22 cellular contexts compared by ENCODE assay signal in the genomic region with DNA sequence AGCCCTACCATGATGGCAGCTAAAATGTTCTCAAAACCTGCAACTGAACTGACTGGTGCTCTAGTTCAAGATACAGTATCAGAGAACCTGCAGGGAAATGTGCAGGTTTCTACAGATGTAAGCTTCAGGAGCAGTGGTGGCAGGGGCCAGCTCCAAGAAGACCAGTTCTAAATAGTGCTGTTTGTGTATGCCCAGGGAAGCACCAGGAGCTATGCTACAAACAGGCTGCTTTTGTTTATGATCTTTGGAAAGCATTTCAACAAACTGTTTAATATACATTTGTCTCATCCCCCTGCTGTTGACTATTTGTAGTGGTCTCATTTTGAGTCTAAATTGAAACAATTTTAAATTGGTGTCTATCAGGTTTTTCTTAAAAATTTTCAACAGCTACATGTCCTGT.
"Had no signal": no experiment of that assay in that cellular context is flagged by ENCODE, and none has a peak within 500 bp of the region (broad histone marks: within the 10 kb centered on the region; RNA-seq: fewer than 3 reads in every experiment).

No MANE protein-coding gene starts in this region.

- ATAC-seq: activated CD4-positive, alpha-beta T cell treated with anti-CD3 and anti-CD28 coated beads for 36 hours; activated T-cell treated with anti-CD3 and anti-CD28 coated beads, Interleukin-2, amount 50 U/mL, for 4 hours; naive thymus-derived CD8-positive, alpha-beta T cell; psoas muscle; stimulated activated naive CD8-positive, alpha-beta T cell treated with anti-CD3 and anti-CD28 coated beads, Interleukin-15, amount 100 ng/mL, for 72 hours; WTC11 had no signal

- H3K4me3 Mint-ChIP-seq: activated CD4-positive, alpha-beta T cell treated with anti-CD3 and anti-CD28 coated beads for 36 hours; activated naive CD8-positive, alpha-beta T cell treated with anti-CD3 and anti-CD28 coated beads for 36 hours; activated T-cell treated with anti-CD3 and anti-CD28 coated beads, Interleukin-2, amount 50 U/mL, for 4 hours; naive thymus-derived CD8-positive, alpha-beta T cell; stimulated activated naive CD8-positive, alpha-beta T cell treated with anti-CD3 and anti-CD28 coated beads, Interleukin-15, amount 100 ng/mL, for 72 hours; WTC11 had no signal

- H3K9me3 ChIP-seq: colonic mucosa, left ventricle myocardium inferior, psoas muscle, right atrium auricular region, suprapubic skin, transverse colon, uterus had no signal

- H3K4me1 Mint-ChIP-seq: activated CD4-positive, alpha-beta T cell treated with anti-CD3 and anti-CD28 coated beads for 36 hours; activated naive CD8-positive, alpha-beta T cell treated with anti-CD3 and anti-CD28 coated beads for 36 hours; naive thymus-derived CD8-positive, alpha-beta T cell; stimulated activated naive CD8-positive, alpha-beta T cell treated with anti-CD3 and anti-CD28 coated beads, Interleukin-15, amount 100 ng/mL, for 72 hours had no signal

- H3K27me3 ChIP-seq: colonic mucosa, right atrium auricular region, suprapubic skin, transverse colon, uterus had no signal

- H3K27me3 Mint-ChIP-seq: activated CD4-positive, alpha-beta T cell treated with anti-CD3 and anti-CD28 coated beads for 36 hours; activated naive CD8-positive, alpha-beta T cell treated with anti-CD3 and anti-CD28 coated beads for 36 hours; naive thymus-derived CD8-positive, alpha-beta T cell; stimulated activated naive CD8-positive, alpha-beta T cell treated with anti-CD3 and anti-CD28 coated beads, Interleukin-15, amount 100 ng/mL, for 72 hours had no signal

- H3K9me3 Mint-ChIP-seq: activated naive CD8-positive, alpha-beta T cell treated with anti-CD3 and anti-CD28 coated beads for 36 hours; activated T-cell treated with anti-CD3 and anti-CD28 coated beads, Interleukin-2, amount 50 U/mL, for 4 hours; activated T-helper 2 cell treated with anti-CD3 and anti-CD28 coated beads, Interferon-gamma antibody, Interleukin-2, Interleukin-4, amounts not matched to agents 10 μg/mL and 5 μg/mL and 100 μg/mL, durations not matched to agents 14 hours and 24 hours and 36 hours; naive thymus-derived CD8-positive, alpha-beta T cell; stimulated activated naive CD8-positive, alpha-beta T cell treated with anti-CD3 and anti-CD28 coated beads, Interleukin-15, amount 100 ng/mL, for 72 hours; WTC11 had no signal

- H3K4me3 ChIP-seq: colonic mucosa, left ventricle myocardium inferior, psoas muscle, right atrium auricular region, suprapubic skin, transverse colon, uterus had no signal

- H3K4me1 ChIP-seq: colonic mucosa, left ventricle myocardium inferior, psoas muscle, right atrium auricular region, suprapubic skin, uterus had no signal

- H3K27ac Mint-ChIP-seq: activated CD4-positive, alpha-beta T cell treated with anti-CD3 and anti-CD28 coated beads for 36 hours; activated naive CD8-positive, alpha-beta T cell treated with anti-CD3 and anti-CD28 coated beads for 36 hours; activated T-helper 2 cell treated with anti-CD3 and anti-CD28 coated beads, Interferon-gamma antibody, Interleukin-2, Interleukin-4, amounts not matched to agents 10 μg/mL and 5 μg/mL and 100 μg/mL, durations not matched to agents 14 hours and 24 hours and 36 hours; naive thymus-derived CD8-positive, alpha-beta T cell; stimulated activated naive CD8-positive, alpha-beta T cell treated with anti-CD3 and anti-CD28 coated beads, Interleukin-15, amount 100 ng/mL, for 72 hours had no signal

- H3K36me3 ChIP-seq: colonic mucosa, uterus had no signal

- DNase-seq: activated CD4-positive, alpha-beta T cell treated with anti-CD3 and anti-CD28 coated beads for 36 hours; activated CD4-positive, alpha-beta T cell treated with anti-CD3 and anti-CD28 coated beads, Interleukin-2, amount 50 U/mL, for 4 hours; activated CD8-positive, alpha-beta memory T cell treated with anti-CD3 and anti-CD28 coated beads, Interleukin-2, amount 50 U/mL, for 48 hours; activated naive CD4-positive, alpha-beta T cell; activated naive CD8-positive, alpha-beta T cell treated with anti-CD3 and anti-CD28 coated beads for 36 hours; activated T-cell treated with anti-CD3 and anti-CD28 coated beads, Interleukin-2, amount 50 U/mL, for 4 hours; central memory CD4-positive, alpha-beta T cell; colonic mucosa; hippocampal formation; left ventricle myocardium inferior; naive thymus-derived CD8-positive, alpha-beta T cell; psoas muscle; stimulated activated CD4-positive, alpha-beta T cell treated with anti-CD3 and anti-CD28 coated beads, Interleukin-12 subunit alpha, Interleukin-12 subunit beta, amount 100 ng/mL, for 4 hours; stimulated activated naive CD8-positive, alpha-beta T cell treated with anti-CD3 and anti-CD28 coated beads, Interleukin-15, amount 100 ng/mL, for 72 hours; T1000; transverse colon; uterus had no signal

- H3K27ac ChIP-seq: colonic mucosa, epithelial cell of prostate, left ventricle myocardium inferior, psoas muscle, right atrium auricular region, suprapubic skin, transverse colon, uterus had no signal
